In the genomic region with DNA sequence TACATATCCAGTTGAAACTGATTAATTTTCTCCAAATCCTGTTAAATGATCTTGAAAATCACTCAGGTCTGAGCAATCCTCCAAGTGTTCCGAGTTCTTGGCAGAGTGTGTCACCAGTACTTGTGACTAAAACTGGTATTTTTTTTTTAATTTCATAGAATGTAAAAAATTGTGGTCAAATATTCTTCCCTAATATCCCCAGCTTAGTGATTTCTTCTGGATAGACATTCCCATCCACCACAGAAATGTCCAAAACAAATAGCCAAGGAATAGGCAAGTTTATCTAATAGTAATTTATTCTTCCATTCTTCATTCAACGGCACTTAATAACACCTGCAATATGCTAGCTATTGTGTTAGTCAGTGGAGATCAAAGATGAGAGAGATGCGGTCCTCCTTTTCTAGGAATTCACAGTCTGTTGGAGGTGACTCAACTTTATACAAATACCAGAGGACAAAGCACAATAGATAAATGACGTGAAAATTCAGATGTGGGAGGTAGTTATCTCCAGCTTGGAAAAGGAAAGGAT, we compare ENCODE assay signal across 13 cellular contexts.
DNase-seq lines count a peak whose midpoint lies in the region; ATAC-seq and TF ChIP-seq lines count a peak whose summit lies in the region.
"Had no signal": no experiment of that assay in that cellular context is flagged by ENCODE, and none has a peak within 500 bp of the region (broad histone marks: within the 10 kb centered on the region; RNA-seq: fewer than 3 reads in every experiment).

No MANE protein-coding gene starts in this region.

- ATAC-seq in RWPE2 (ENCODE audit: low read depth) (peak; percentile 99), GM18873 (IDR thresholded peaks at IDR 0.05; ENCODE audit: low FRiP score, unreplicated experiment) (no peak), GM18519 (IDR thresholded peaks at IDR 0.05; ENCODE audit: low FRiP score, unreplicated experiment) (no peak)

- no peaks in the 10 kb centered on the region for H3K36me3 ChIP-seq in RWPE2 (ENCODE audit: low read depth)
- H3K36me3 ChIP-seq: thoracic aorta had no signal

- DNase-seq in H4 (ENCODE audit: low spot score) (peak; percentile 30), RWPE2 (ENCODE audit: low spot score) (no peak), epithelial cell of prostate (ENCODE audit: low read depth, low spot score) (peak; percentile 20), skeletal muscle cell (ENCODE audit: low read depth) (peak; percentile 45), midbrain (lab: John Stamatoyannopoulos, UW) (no peak), cerebellum (ENCODE audit: low spot score) (no peak)
- DNase-seq: activated naive CD4-positive, alpha-beta T cell treated with anti-CD3 and anti-CD28 coated beads, Interleukin-2, amount 50 U/mL, for 16 hours; NCI-H1436; NCI-H526 treated with DMSO at 0.1 percent for 48 hours; Right ventricle myocardium superior had no signal

- H3K27me3 ChIP-seq in RWPE2 (ENCODE audit: insufficient read depth, poor library complexity, severe bottlenecking), result no peaks in the 10 kb centered on the region

- no peaks in the 10 kb centered on the region for H3K9me3 ChIP-seq in RWPE2 (ENCODE audit: severe bottlenecking)
- H3K9me3 ChIP-seq: thoracic aorta had no signal

- peak overlapping the region; percentile 17 for H3K27ac ChIP-seq in RWPE2 (ENCODE audit: poor library complexity, severe bottlenecking)
- H3K27ac ChIP-seq in epithelial cell of prostate, result no peak overlapping the region
- H3K27ac ChIP-seq: thoracic aorta had no signal

- no peak for TF ChIP-seq CTCF in RWPE2 (IDR thresholded peaks at IDR 0.05; ENCODE audit: poor library complexity, severe bottlenecking)

- H3K4me1 ChIP-seq in RWPE2 (ENCODE audit: insufficient read depth, poor library complexity, severe bottlenecking), result peaks cover 10% of the 10 kb centered on the region

- H3K4me3 ChIP-seq in RWPE2 (ENCODE audit: severe bottlenecking) (no peak overlapping the region), skeletal muscle cell (ENCODE audit: low read depth, low read length) (no peak overlapping the region)
- H3K4me3 ChIP-seq: thoracic aorta had no signal

Comparison
In these comparisons a context has a peak if more than half of its experiments do, and no peak if none do; other contexts are left out.
1. DNase-seq: peak in H4 (single experiment), epithelial cell of prostate (single experiment) and skeletal muscle cell (single experiment); none in RWPE2 (single experiment), midbrain (single experiment) and cerebellum (single experiment).